Comparison of ENCODE assay signal across 25 cellular contexts in the genomic region with DNA sequence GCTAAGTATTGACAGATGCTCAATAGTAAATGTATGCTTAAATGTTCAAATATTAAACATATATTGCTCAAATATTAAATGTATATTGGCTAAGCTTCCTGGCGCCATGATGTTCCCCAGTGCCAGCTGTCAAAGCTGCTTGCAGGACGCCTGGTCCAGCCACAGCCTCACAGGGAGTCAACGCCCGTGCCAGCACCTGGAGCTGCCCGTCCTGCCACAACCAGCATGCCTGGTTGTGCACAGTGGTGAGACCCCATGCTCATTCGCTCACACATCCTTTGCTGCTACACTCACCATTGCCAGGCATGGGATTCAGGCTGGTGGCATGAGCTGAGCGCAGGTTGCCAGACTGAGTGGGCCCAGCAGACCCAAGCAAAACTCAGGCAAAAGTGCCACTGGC.
DNase-seq lines count a peak whose midpoint lies in the region; ATAC-seq, FAIRE-seq and TF ChIP-seq lines count a peak whose summit lies in the region.
"Had no signal": no experiment of that assay in that cellular context is flagged by ENCODE, and none has a peak within 500 bp of the region (broad histone marks: within the 10 kb centered on the region; RNA-seq: fewer than 3 reads in every experiment).

No MANE protein-coding gene starts in this region.

- no peak overlapping the region for H3K4ac ChIP-seq in IMR-90 (ENCODE audit: low read depth, low read length)

- H2BK15ac ChIP-seq in IMR-90 (ENCODE audit: low read depth, low read length): no peak overlapping the region

- TF ChIP-seq RAD21 in IMR-90 (IDR thresholded peaks at IDR 0.05; ENCODE audit: low read length): no peak

- H3K9me3 Mint-ChIP-seq in stimulated activated effector memory CD8-positive, alpha-beta T cell treated with anti-CD3 and anti-CD28 coated beads, Interleukin-12 subunit alpha, Interleukin-12 subunit beta, amount 100 ng/mL, for 72 hours: peaks cover 6% of the 10 kb centered on the region
- H3K9me3 Mint-ChIP-seq in activated CD8-positive, alpha-beta T cell treated with anti-CD3 and anti-CD28 coated beads for 36 hours: peaks cover 4% of the 10 kb centered on the region

- H3K27ac ChIP-seq in IMR-90 (ENCODE audit: insufficient read depth, low read length) (no peak overlapping the region), kidney (ENCODE audit: low read depth in 2 of 2, low read length in 2 of 2) (no peak overlapping the region), dorsolateral prefrontal cortex (no peak overlapping the region)
- H3K27ac ChIP-seq: 22Rv1, BLaER1, C4-2B, GM23248 had no signal

- no peak overlapping the region for H3K23ac ChIP-seq in IMR-90 (ENCODE audit: low read depth, low read length)

- intact Hi-C loops in Right ventricle myocardium inferior (cut with DNase I) (no loop called here), left ventricle myocardium superior (cut with micrococcal nuclease) (no loop called here), IMR-90 (cut with micrococcal nuclease) (no loop called here), kidney (cut with DNase I) (no loop called here), dorsolateral prefrontal cortex (cut with DNase I) (no loop called here)
- intact Hi-C loops in activated CD8-positive, alpha-beta T cell treated with anti-CD3 and anti-CD28 coated beads for 36 hours (cut with micrococcal nuclease): no loop called here

- H3K36me3 ChIP-seq in IMR-90 (ENCODE audit: control insufficient read depth, insufficient read depth, low read length) (no peaks in the 10 kb centered on the region), kidney (ENCODE audit: control insufficient read depth in 1 of 2, insufficient read depth in 2 of 2, low read length in 2 of 2) (no peaks in the 10 kb centered on the region)
- H3K36me3 ChIP-seq: BLaER1 had no signal

- no peak overlapping the region for H2BK5ac ChIP-seq in IMR-90 (ENCODE audit: low read depth, low read length, poor library complexity, severe bottlenecking)

- H3K27me3 ChIP-seq in IMR-90 (ENCODE audit: control insufficient read depth, insufficient read depth, low read length) (no peaks in the 10 kb centered on the region), dorsolateral prefrontal cortex (no peaks in the 10 kb centered on the region)
- H3K27me3 ChIP-seq: BLaER1 had no signal

- H3K9ac ChIP-seq in IMR-90 (ENCODE audit: low read depth, low read length) (no peak overlapping the region), kidney (ENCODE audit: low read length in 2 of 2) (no peak overlapping the region)
- H3K9ac ChIP-seq: BLaER1, GM23248 had no signal

- H3K27me3 Mint-ChIP-seq in activated CD8-positive, alpha-beta T cell treated with anti-CD3 and anti-CD28 coated beads for 36 hours: no peaks in the 10 kb centered on the region
- H3K27me3 Mint-ChIP-seq: B cell; CD4-positive, CD25-positive, alpha-beta regulatory T cell had no signal

- WGBS in IMR-90 (ENCODE audit: extremely low coverage in 2 of 2, insufficient read length in 1 of 2), 2 experiments: 47% methylated on average over 2 of the region's 7 CpGs; no CpG with 5 or more reads in 1 of the 2 experiments

- BruUV-seq in IMR-90 (replicated peaks; lab: Mats Ljungman, UMichigan): no TSS peak

- H4K5ac ChIP-seq in IMR-90 (ENCODE audit: low read depth, low read length): no peak overlapping the region

- no peak for TF ChIP-seq CTCF in IMR-90 (conservative IDR thresholded peaks at IDR 0.05; ENCODE audit: low read depth, low read length)
- no peak for TF ChIP-seq CTCF in kidney (IDR thresholded peaks at IDR 0.05; ENCODE audit: borderline replicate concordance, extremely low read depth, insufficient read depth)
- no peak for TF ChIP-seq CTCF in dorsolateral prefrontal cortex (IDR thresholded peaks at IDR 0.05 in 54 of 56, conservative IDR thresholded peaks at IDR 0.05 in 2 of 56; ENCODE audit: low read depth in 1 of 56, partially characterized antibody in 56 of 56)
- TF ChIP-seq CTCF in activated CD8-positive, alpha-beta T cell treated with anti-CD3 and anti-CD28 coated beads for 36 hours (IDR thresholded peaks at IDR 0.05): no peak

- DNase-seq in Right ventricle myocardium inferior (ENCODE audit: missing footprints) (peak; percentile 56), left ventricle myocardium superior (no peak), IMR-90 (no peak), kidney (peak; percentile 50), dorsolateral prefrontal cortex (no peak), LoVo (ENCODE audit: low spot score) (no peak)
- no peak for DNase-seq in stimulated activated effector memory CD8-positive, alpha-beta T cell treated with anti-CD3 and anti-CD28 coated beads, Interleukin-12 subunit alpha, Interleukin-12 subunit beta, amount 100 ng/mL, for 72 hours (ENCODE audit: low spot score in 2 of 2)
- no peak for DNase-seq in activated CD8-positive, alpha-beta T cell treated with anti-CD3 and anti-CD28 coated beads for 36 hours
- DNase-seq: Caco-2; CD4-positive, CD25-positive, alpha-beta regulatory T cell; CD8-positive, alpha-beta T cell; DMS 273 treated with DMSO at 0.1 percent for 48 hours; DMS79; EL; GDM1; GM23248; H9 had no signal

- H4K91ac ChIP-seq in IMR-90 (ENCODE audit: insufficient read depth, low read depth, low read length): no peak overlapping the region

- H3K36me3 Mint-ChIP-seq in stimulated activated effector memory CD8-positive, alpha-beta T cell treated with anti-CD3 and anti-CD28 coated beads, Interleukin-12 subunit alpha, Interleukin-12 subunit beta, amount 100 ng/mL, for 72 hours: no peaks in the 10 kb centered on the region
- no peaks in the 10 kb centered on the region for H3K36me3 Mint-ChIP-seq in activated CD8-positive, alpha-beta T cell treated with anti-CD3 and anti-CD28 coated beads for 36 hours (ENCODE audit: low read depth)
- H3K36me3 Mint-ChIP-seq: CD4-positive, CD25-positive, alpha-beta regulatory T cell; CD8-positive, alpha-beta T cell had no signal

- no peak for TF ChIP-seq POLR2A in IMR-90 (IDR thresholded peaks at IDR 0.05; ENCODE audit: low read depth, low read length)

- no peaks in the 10 kb centered on the region for H3K4me1 ChIP-seq in IMR-90 (ENCODE audit: control insufficient read depth, insufficient read depth, low read length)
- H3K4me1 ChIP-seq in kidney (ENCODE audit: control insufficient read depth in 1 of 2, insufficient read depth in 1 of 2, low read depth in 1 of 2, low read length in 2 of 2): no peaks in the 10 kb centered on the region
- H3K4me1 ChIP-seq: BLaER1, Caco-2 had no signal

- H2BK120ac ChIP-seq in IMR-90 (ENCODE audit: low read depth, low read length): no peak overlapping the region

- dilution Hi-C loops in IMR-90 (cut with HindIII; ENCODE audit: low sequenced_read_pairs, unreplicated experiment): no loop called here

- H3K27ac Mint-ChIP-seq in stimulated activated effector memory CD8-positive, alpha-beta T cell treated with anti-CD3 and anti-CD28 coated beads, Interleukin-12 subunit alpha, Interleukin-12 subunit beta, amount 100 ng/mL, for 72 hours: no peak overlapping the region
- no peak overlapping the region for H3K27ac Mint-ChIP-seq in activated CD8-positive, alpha-beta T cell treated with anti-CD3 and anti-CD28 coated beads for 36 hours
- H3K27ac Mint-ChIP-seq: B cell; CD4-positive, CD25-positive, alpha-beta regulatory T cell; CD8-positive, alpha-beta T cell; H9 had no signal

- no peak overlapping the region for H3K56ac ChIP-seq in IMR-90 (ENCODE audit: extremely low read depth, insufficient read depth, low read length)

- no peaks in the 10 kb centered on the region for H4K20me1 ChIP-seq in IMR-90 (ENCODE audit: insufficient read depth, low read length)
- H4K20me1 ChIP-seq: BLaER1 had no signal

- H2AK9ac ChIP-seq in IMR-90 (replicated peaks; ENCODE audit: low read depth, low read length, poor library complexity): no peak overlapping the region

- H3K4me3 ChIP-seq in IMR-90 (ENCODE audit: insufficient read depth, low read depth, low read length) (no peak overlapping the region), kidney (ENCODE audit: low read length in 2 of 2) (no peak overlapping the region), dorsolateral prefrontal cortex (no peak overlapping the region)
- H3K4me3 ChIP-seq: BLaER1, GM23248 had no signal

- H3K9me3 ChIP-seq in IMR-90 (ENCODE audit: control insufficient read depth, insufficient read depth, low read length): peaks cover 8% of the 10 kb centered on the region
- no peaks in the 10 kb centered on the region for H3K9me3 ChIP-seq in kidney (ENCODE audit: control insufficient read depth in 1 of 2, low read length in 2 of 2)
- H3K9me3 ChIP-seq: BLaER1, Caco-2 had no signal

- H3K14ac ChIP-seq in IMR-90 (replicated peaks; ENCODE audit: low read depth, low read length): no peak overlapping the region

- H4K8ac ChIP-seq in IMR-90 (ENCODE audit: low read depth in 2 of 2, low read length in 2 of 2): no peak overlapping the region

- H3K18ac ChIP-seq in IMR-90 (ENCODE audit: low read depth, low read length): no peak overlapping the region

- H2AK5ac ChIP-seq in IMR-90 (ENCODE audit: low read depth, low read length): no peak overlapping the region

- in situ Hi-C loops in IMR-90 (cut with MboI; ENCODE audit: low sequenced_read_pairs): no loop called here

- POLR2A ChIA-PET in IMR-90 (lab: Charles Lee; ENCODE audit: unreplicated experiment): no interaction called here
- POLR2A ChIA-PET in activated CD8-positive, alpha-beta T cell treated with anti-CD3 and anti-CD28 coated beads for 36 hours (lab: Charles Lee): no interaction called here

- no peak overlapping the region for H3K4me2 ChIP-seq in IMR-90 (ENCODE audit: low read depth, low read length)
- H3K4me2 ChIP-seq: BLaER1 had no signal

- no peak overlapping the region for H3K4me3 Mint-ChIP-seq in stimulated activated effector memory CD8-positive, alpha-beta T cell treated with anti-CD3 and anti-CD28 coated beads, Interleukin-12 subunit alpha, Interleukin-12 subunit beta, amount 100 ng/mL, for 72 hours
- H3K4me3 Mint-ChIP-seq in activated CD8-positive, alpha-beta T cell treated with anti-CD3 and anti-CD28 coated beads for 36 hours: no peak overlapping the region
- H3K4me3 Mint-ChIP-seq: B cell; CD4-positive, CD25-positive, alpha-beta regulatory T cell; CD8-positive, alpha-beta T cell; H9 had no signal

- H3K4me1 Mint-ChIP-seq in stimulated activated effector memory CD8-positive, alpha-beta T cell treated with anti-CD3 and anti-CD28 coated beads, Interleukin-12 subunit alpha, Interleukin-12 subunit beta, amount 100 ng/mL, for 72 hours: no peaks in the 10 kb centered on the region
- no peaks in the 10 kb centered on the region for H3K4me1 Mint-ChIP-seq in activated CD8-positive, alpha-beta T cell treated with anti-CD3 and anti-CD28 coated beads for 36 hours (ENCODE audit: low read depth)
- H3K4me1 Mint-ChIP-seq: B cell; CD4-positive, CD25-positive, alpha-beta regulatory T cell; H9 had no signal

- peak overlapping the region; percentile 7 for H2AFZ ChIP-seq in IMR-90 (replicated peaks; ENCODE audit: low read length, poor library complexity)
- H2AFZ ChIP-seq: GM23248 had no signal

- no peaks in the 10 kb centered on the region for H3K9me1 ChIP-seq in IMR-90 (ENCODE audit: insufficient read depth, low read length)

- H2BK20ac ChIP-seq in IMR-90 (ENCODE audit: low read depth, low read length): no peak overlapping the region

- FAIRE-seq in kidney (lab: Jason Lieb, UNC): no peak
- FAIRE-seq: D721Med, GM12891, GM18507 had no signal

- no peaks in the 10 kb centered on the region for H3K79me1 ChIP-seq in IMR-90 (ENCODE audit: low read depth in 1 of 2, low read length in 2 of 2)

- CTCF ChIA-PET in IMR-90 (lab: Yijun Ruan, JAX): interaction anchor here (0.7 kb wide), 2 partner anchors 31 to 465 kb away, joined by 3 to 4 read pairs; no protein-coding TSS in a partner anchor
- CTCF ChIA-PET in activated CD8-positive, alpha-beta T cell treated with anti-CD3 and anti-CD28 coated beads for 36 hours (lab: Charles Lee): interaction anchor here (0.6 kb wide), 1 partner anchor 9 kb away, joined by 3 read pairs; no protein-coding TSS in a partner anchor

- ATAC-seq in Right ventricle myocardium inferior (no peak), left ventricle myocardium superior (no peak), IMR-90 (ENCODE audit: low read depth) (no peak)
- peak; percentile 19 for ATAC-seq in stimulated activated effector memory CD8-positive, alpha-beta T cell treated with anti-CD3 and anti-CD28 coated beads, Interleukin-12 subunit alpha, Interleukin-12 subunit beta, amount 100 ng/mL, for 72 hours
- ATAC-seq in activated CD8-positive, alpha-beta T cell treated with anti-CD3 and anti-CD28 coated beads for 36 hours: no peak
- ATAC-seq: CD8-positive, alpha-beta T cell; HCT116 had no signal

Comparison
In these comparisons a context has a peak if more than half of its experiments do, and no peak if none do; other contexts are left out.
1. DNase-seq: peak in Right ventricle myocardium inferior (single experiment) and kidney (single experiment); none in left ventricle myocardium superior (single experiment), IMR-90 (single experiment), stimulated activated effector memory CD8-positive, alpha-beta T cell treated with anti-CD3 and anti-CD28 coated beads, Interleukin-12 subunit alpha, Interleukin-12 subunit beta, amount 100 ng/mL, for 72 hours (0 of 2), dorsolateral prefrontal cortex (0 of 10), LoVo (single experiment) and activated CD8-positive, alpha-beta T cell treated with anti-CD3 and anti-CD28 coated beads for 36 hours (single experiment).